Comparison of ENCODE assay signal across 22 cellular contexts in genomic region chr1:31299365-31299764, GRCh38. TPM values are rescaled to one million over a fixed set of nuclear protein-coding genes. Genes with fewer than 3 reads are reported as not detected.
DNase-seq lines count a peak whose midpoint lies in the region; ATAC-seq, FAIRE-seq and TF ChIP-seq lines count a peak whose summit lies in the region.
"Had no signal": no experiment of that assay in that cellular context is flagged by ENCODE, and none has a peak within 500 bp of the region (broad histone marks: within the 10 kb centered on the region; RNA-seq: fewer than 3 reads in every experiment).

No MANE protein-coding gene starts in this region.

- peaks cover 20% of the 10 kb centered on the region for H4K20me1 ChIP-seq in Loucy (ENCODE audit: insufficient read depth, low read length, poor library complexity, severe bottlenecking)

- peaks cover 57% of the 10 kb centered on the region for H3K79me2 ChIP-seq in Loucy (ENCODE audit: insufficient read depth, low read length)

- WGBS in mesodermal cell (ENCODE audit: insufficient coverage in 2 of 2), 2 experiments: 100% methylated on average over 1 of the region's 1 CpG; no CpG with 5 or more reads in 1 of the 2 experiments

- no peak overlapping the region for H3K4me3 ChIP-seq in Loucy (ENCODE audit: low read length, poor library complexity, severe bottlenecking)
- no peak overlapping the region for H3K4me3 ChIP-seq in bronchial epithelial cell (ENCODE audit: low read depth, low read length)
- no peak overlapping the region for H3K4me3 ChIP-seq in mesodermal cell (ENCODE audit: extremely low read depth, insufficient read depth, low read length, poor library complexity, severe bottlenecking)
- H3K4me3 ChIP-seq: coronary artery had no signal

- no peak overlapping the region for H2AFZ ChIP-seq in Loucy (ENCODE audit: low read length)

- no peak for FAIRE-seq in bronchial epithelial cell (lab: Jason Lieb, UNC)
- FAIRE-seq: H54, HepG2 had no signal

- H3K27ac ChIP-seq in mesodermal cell (ENCODE audit: low read depth, low read length, severe bottlenecking): peak overlapping the region; percentile 78
- H3K27ac ChIP-seq: coronary artery had no signal

- no peak for ATAC-seq in GM19035 (IDR thresholded peaks at IDR 0.05; ENCODE audit: unreplicated experiment)
- ATAC-seq: HepG2, left lobe of liver, T-cell had no signal

- DNase-seq in ELR (ENCODE audit: low read depth) (peak; percentile 44), bronchial epithelial cell (ENCODE audit: low read depth) (peak; percentile 36), DMS79 (lab: John Stamatoyannopoulos, UW) (no peak)
- no peak for DNase-seq in activated CD4-positive, CD25-positive, alpha-beta regulatory T cell (lab: John Stamatoyannopoulos, UW)
- DNase-seq: activated CD4-positive, CD25-positive, alpha-beta regulatory T cell treated with anti-CD3 and anti-CD28 coated beads, Interleukin-2, amount 50 U/mL, for 72 hours; amygdala; C1 segment of cervical spinal cord; DMS79 treated with DMSO at 0.1 percent for 48 hours; erythroblast; hippocampal formation; NCI-H1694 treated with DMSO at 0.1 percent for 48 hours; NCI-H510A; stimulated activated CD4-positive, alpha-beta T cell treated with anti-CD3 and anti-CD28 coated beads, Interleukin-15, amount 100 ng/mL, for 24 hours had no signal

- no peaks in the 10 kb centered on the region for H3K9me2 ChIP-seq in Loucy (replicated peaks; ENCODE audit: low read depth, low read length)

- H3K36me3 ChIP-seq in Loucy (ENCODE audit: insufficient read depth, low read length) (no peaks in the 10 kb centered on the region), bronchial epithelial cell (ENCODE audit: control insufficient read depth, insufficient read depth, low read length) (peaks cover 2% of the 10 kb centered on the region), mesodermal cell (ENCODE audit: control insufficient read depth, insufficient read depth, low read length) (peaks cover 31% of the 10 kb centered on the region)

- no peak for TF ChIP-seq CTCF in Loucy (conservative IDR thresholded peaks at IDR 0.05; ENCODE audit: low read length)
- TF ChIP-seq CTCF in bronchial epithelial cell (IDR thresholded peaks at IDR 0.05; ENCODE audit: insufficient read depth, low read length, severe bottlenecking): no peak

- H3K9ac ChIP-seq in Loucy (ENCODE audit: low read depth, low read length, poor library complexity, severe bottlenecking): no peak overlapping the region

- H3K27me3 ChIP-seq in Loucy (ENCODE audit: insufficient read depth, low read length, poor library complexity, severe bottlenecking): no peaks in the 10 kb centered on the region
- H3K27me3 ChIP-seq in bronchial epithelial cell (ENCODE audit: control insufficient read depth, insufficient read depth, low read length): no peaks in the 10 kb centered on the region

- peak overlapping the region; percentile 84 for H3K4me2 ChIP-seq in Loucy (ENCODE audit: low read depth, low read length, poor library complexity, severe bottlenecking)

- no peaks in the 10 kb centered on the region for H3F3A ChIP-seq in Loucy (ENCODE audit: low read depth)

- H3K9me3 ChIP-seq in Loucy (ENCODE audit: insufficient read depth, low read depth, low read length) (no peaks in the 10 kb centered on the region), mesodermal cell (ENCODE audit: control insufficient read depth, low read length) (no peaks in the 10 kb centered on the region)

- H3K4me1 ChIP-seq in Loucy (ENCODE audit: insufficient read depth, low read length, poor library complexity, severe bottlenecking) (peaks cover 37% of the 10 kb centered on the region), mesodermal cell (ENCODE audit: control insufficient read depth, insufficient read depth, low read length, poor library complexity, severe bottlenecking) (peaks cover 11% of the 10 kb centered on the region)

RNA-seq across cellular contexts. Expression of gene ZCCHC17, which starts 2.5 kb away (rescaled TPM):
- 35.8 and 48.8 TPM in 2 replicates for total RNA-seq in bronchial epithelial cell
- polyA plus RNA-seq in mesodermal cell (2013, experiment 1 of 2): 48.9 TPM
- polyA plus RNA-seq in mesodermal cell (2013, experiment 2 of 2): 61.3 TPM

RNA-seq across cellular contexts. Expression of gene SNRNP40, which starts 2.8 kb away (rescaled TPM):
- total RNA-seq in bronchial epithelial cell: 142 and 164 TPM in 2 replicates
- 65.1 TPM for polyA plus RNA-seq in mesodermal cell (2013, experiment 1 of 2)
- 58.1 TPM for polyA plus RNA-seq in mesodermal cell (2013, experiment 2 of 2)

RNA-seq across cellular contexts. Expression of gene NKAIN1, which starts 59.7 kb away (rescaled TPM):
- total RNA-seq in bronchial epithelial cell: under 0.01 TPM in 1 of 2 replicates, not detected in the other
- 6.1 TPM for polyA plus RNA-seq in mesodermal cell (2013, experiment 1 of 2)
- 4.7 TPM for polyA plus RNA-seq in mesodermal cell (2013, experiment 2 of 2)
- total RNA-seq: left lobe of liver, pulmonary artery endothelial cell had no signal

Comparison
In these comparisons a context has a peak if more than half of its experiments do, and no peak if none do; other contexts are left out.
1. DNase-seq: peak in ELR (single experiment) and bronchial epithelial cell (single experiment); none in activated CD4-positive, CD25-positive, alpha-beta regulatory T cell (0 of 4) and DMS79 (single experiment).